In the genomic region with DNA sequence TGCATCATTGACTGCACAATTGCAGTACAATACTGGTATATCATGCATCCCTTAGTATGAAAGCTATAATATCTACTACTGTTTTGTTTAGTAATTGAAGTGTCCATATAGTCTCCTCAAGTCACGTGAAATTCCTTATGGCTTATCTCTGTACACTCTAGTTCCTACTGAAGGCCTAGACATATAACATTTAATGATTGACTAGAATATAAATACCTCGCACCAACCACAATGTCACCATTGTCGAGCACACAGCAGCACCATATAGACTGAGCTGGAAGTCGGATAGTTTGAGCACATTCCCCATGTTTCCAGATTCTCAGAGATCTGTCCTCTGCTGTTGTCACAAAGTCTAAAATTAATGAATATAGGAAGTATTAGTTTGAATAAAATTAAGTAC, we compare ENCODE assay signal across 18 cellular contexts. TPM values are rescaled to one million over a fixed set of nuclear protein-coding genes. Genes with fewer than 3 reads are reported as not detected.
DNase-seq lines count a peak whose midpoint lies in the region; ATAC-seq and TF ChIP-seq lines count a peak whose summit lies in the region.
"Had no signal": no experiment of that assay in that cellular context is flagged by ENCODE, and none has a peak within 500 bp of the region (broad histone marks: within the 10 kb centered on the region; RNA-seq: fewer than 3 reads in every experiment).

No MANE protein-coding gene starts in this region.

- H2AFZ ChIP-seq in hepatocyte: no peak overlapping the region
- H2AFZ ChIP-seq: GM23338 had no signal

- no peak overlapping the region for H3K4me2 ChIP-seq in hepatocyte
- H3K4me2 ChIP-seq: BLaER1, GM23338 had no signal

- TSS peak; percentile 5 for BruUV-seq in MCF 10A (replicated peaks; lab: Mats Ljungman, UMichigan)

- POLR2A ChIA-PET in MCF 10A (lab: Yijun Ruan, JAX): interaction anchor here (0.6 kb wide), 1 partner anchor 94 kb away, joined by 3 read pairs; no protein-coding TSS in a partner anchor

- H3K27ac Mint-ChIP-seq in MCF 10A (ENCODE audit: low read depth, unreplicated experiment) (no peak overlapping the region), progenitor cell of endocrine pancreas (peak overlapping the region; percentile 14)
- H3K27ac Mint-ChIP-seq: B cell; CD4-positive, CD25-positive, alpha-beta regulatory T cell; CD8-positive, alpha-beta T cell; GM23338; HFFc6 had no signal

- WGBS in hepatocyte (ENCODE audit: low lambda C conversion rate, missing lambda C conversion rate): 68% methylated on average over 4 of the region's 4 CpGs

- H3K9me3 ChIP-seq in breast epithelium: no peaks in the 10 kb centered on the region
- H3K9me3 ChIP-seq in hepatocyte (ENCODE audit: low read depth): no peaks in the 10 kb centered on the region
- H3K9me3 ChIP-seq: BLaER1, HAP-1 had no signal

- intact Hi-C loops in MCF 10A (cut with micrococcal nuclease) (no loop called here), breast epithelium (cut with DNase I; ENCODE audit: low total_unique reads) (no loop called here)

- H3K79me2 ChIP-seq in hepatocyte: no peaks in the 10 kb centered on the region

- CTCF ChIA-PET in MCF 10A (lab: Yijun Ruan, JAX): interaction anchor here (0.7 kb wide), 1 partner anchor 960 kb away, joined by 3 read pairs; no protein-coding TSS in a partner anchor

- no peaks in the 10 kb centered on the region for H3K27me3 Mint-ChIP-seq in MCF 10A (ENCODE audit: insufficient read depth, unreplicated experiment)
- H3K27me3 Mint-ChIP-seq in progenitor cell of endocrine pancreas: no peaks in the 10 kb centered on the region
- H3K27me3 Mint-ChIP-seq: B cell; CD4-positive, CD25-positive, alpha-beta regulatory T cell had no signal

- H3K4me3 ChIP-seq in breast epithelium (no peak overlapping the region), hepatocyte (no peak overlapping the region)
- H3K4me3 ChIP-seq: BLaER1, GM23338, HAP-1 had no signal

- H3K36me3 Mint-ChIP-seq in MCF 10A (ENCODE audit: insufficient read depth, unreplicated experiment) (peaks cover 86% of the 10 kb centered on the region), progenitor cell of endocrine pancreas (ENCODE audit: insufficient read depth) (peaks cover 19% of the 10 kb centered on the region)

- H3K4me3 Mint-ChIP-seq in MCF 10A (ENCODE audit: unreplicated experiment) (no peak overlapping the region), progenitor cell of endocrine pancreas (ENCODE audit: low read depth) (no peak overlapping the region)
- H3K4me3 Mint-ChIP-seq: B cell; CD4-positive, CD25-positive, alpha-beta regulatory T cell; CD8-positive, alpha-beta T cell; GM23338; HFFc6 had no signal

- H3K36me3 ChIP-seq in breast epithelium: peaks cover 8% of the 10 kb centered on the region
- H3K36me3 ChIP-seq in hepatocyte (replicated peaks; ENCODE audit: insufficient read depth, low read depth): peaks cover 6% of the 10 kb centered on the region

- no peaks in the 10 kb centered on the region for H3K27me3 ChIP-seq in breast epithelium
- no peaks in the 10 kb centered on the region for H3K27me3 ChIP-seq in hepatocyte
- H3K27me3 ChIP-seq: BLaER1 had no signal

- TF ChIP-seq CTCF in MCF 10A (IDR thresholded peaks at IDR 0.05; ENCODE audit: unreplicated experiment) (no peak), breast epithelium (IDR thresholded peaks at IDR 0.05) (no peak), hepatocyte (IDR thresholded peaks at IDR 0.05; ENCODE audit: poor library complexity) (no peak), progenitor cell of endocrine pancreas (IDR thresholded peaks at IDR 0.05; ENCODE audit: unreplicated experiment) (no peak)

- no peaks in the 10 kb centered on the region for H3K9me3 Mint-ChIP-seq in MCF 10A (ENCODE audit: unreplicated experiment)
- H3K9me3 Mint-ChIP-seq in progenitor cell of endocrine pancreas (ENCODE audit: low read depth): no peaks in the 10 kb centered on the region
- H3K9me3 Mint-ChIP-seq: CD4-positive, CD25-positive, alpha-beta regulatory T cell; CD8-positive, alpha-beta T cell; GM23338; HFFc6 had no signal

- no peak for TF ChIP-seq POLR2A in breast epithelium (IDR thresholded peaks at IDR 0.05)

- DNase-seq in MCF 10A (ENCODE audit: unreplicated experiment): no peak
- no peak for DNase-seq in breast epithelium (ENCODE audit: low spot score in 2 of 2)
- peak; percentile 13 for DNase-seq in hepatocyte (ENCODE audit: low spot score)
- no peak for DNase-seq in progenitor cell of endocrine pancreas (ENCODE audit: low spot score, unreplicated experiment)
- DNase-seq in NCI-H128 (lab: John Stamatoyannopoulos, UW; ENCODE audit: unreplicated experiment): no peak
- DNase-seq: CD4-positive, CD25-positive, alpha-beta regulatory T cell; CD8-positive, alpha-beta T cell; DMS53; DMS79 treated with DMSO at 0.1 percent for 48 hours; GF-D8; HFFc6 had no signal

- no peaks in the 10 kb centered on the region for H3K9me2 ChIP-seq in hepatocyte (replicated peaks; ENCODE audit: insufficient read depth)

- no peak for ATAC-seq in HG03520 (IDR thresholded peaks at IDR 0.05; ENCODE audit: unreplicated experiment)
- ATAC-seq: CD8-positive, alpha-beta T cell; GM23338 had no signal

- no peaks in the 10 kb centered on the region for H3K4me1 Mint-ChIP-seq in MCF 10A (ENCODE audit: insufficient read depth, unreplicated experiment)
- H3K4me1 Mint-ChIP-seq in progenitor cell of endocrine pancreas (ENCODE audit: low read depth): peaks cover 1% of the 10 kb centered on the region
- H3K4me1 Mint-ChIP-seq: B cell, GM23338 had no signal

- H3K27ac ChIP-seq in breast epithelium (no peak overlapping the region), hepatocyte (peak overlapping the region; percentile 20)
- H3K27ac ChIP-seq: 22Rv1, BLaER1, C4-2B had no signal

- H3K4me1 ChIP-seq in breast epithelium: no peaks in the 10 kb centered on the region
- no peaks in the 10 kb centered on the region for H3K4me1 ChIP-seq in hepatocyte (ENCODE audit: insufficient read depth)
- H3K4me1 ChIP-seq: BLaER1, HAP-1 had no signal

- H4K20me1 ChIP-seq in hepatocyte (ENCODE audit: insufficient read depth, poor library complexity, severe bottlenecking): no peaks in the 10 kb centered on the region

RNA-seq across cellular contexts. Expression of gene PLAA, which starts 21.4 kb away (rescaled TPM):
- 29.6 and 36.7 TPM in 2 replicates for total RNA-seq in MCF 10A (2022)
- 10 to 100 TPM; 26.2 to 27.4 (median 27.1) TPM for total RNA-seq in breast epithelium
- total RNA-seq in hepatocyte: 24.7 and 33.9 TPM in 2 replicates
- polyA plus RNA-seq in hepatocyte: 22.8 and 26.7 TPM in 2 replicates
- 46.0 and 46.6 TPM in 2 replicates for total RNA-seq in progenitor cell of endocrine pancreas

RNA-seq across cellular contexts. Expression of gene IFT74, which starts 30.6 kb away (rescaled TPM):
- total RNA-seq in MCF 10A (2022): 28.7 and 31.5 TPM in 2 replicates
- 10 to 100 TPM; 13.0 to 34.1 (median 21.0) TPM for total RNA-seq in breast epithelium
- total RNA-seq in hepatocyte: 14.8 and 15.3 TPM in 2 replicates
- 9.6 and 12.6 TPM in 2 replicates for polyA plus RNA-seq in hepatocyte
- 25.1 and 26.0 TPM in 2 replicates for total RNA-seq in progenitor cell of endocrine pancreas

RNA-seq across cellular contexts. Expression of gene CAAP1, which starts 33.0 kb away (rescaled TPM):
- total RNA-seq in MCF 10A (2022): 29.2 and 35.2 TPM in 2 replicates
- total RNA-seq in breast epithelium: 10 to 100 TPM; 12.3 to 26.8 (median 19.7) TPM
- total RNA-seq in hepatocyte: 29.1 and 39.8 TPM in 2 replicates
- 15.1 and 21.2 TPM in 2 replicates for polyA plus RNA-seq in hepatocyte
- total RNA-seq in progenitor cell of endocrine pancreas: 24.7 and 25.1 TPM in 2 replicates
